Comparison of ENCODE assay signal across 8 cellular contexts in the genomic region with DNA sequence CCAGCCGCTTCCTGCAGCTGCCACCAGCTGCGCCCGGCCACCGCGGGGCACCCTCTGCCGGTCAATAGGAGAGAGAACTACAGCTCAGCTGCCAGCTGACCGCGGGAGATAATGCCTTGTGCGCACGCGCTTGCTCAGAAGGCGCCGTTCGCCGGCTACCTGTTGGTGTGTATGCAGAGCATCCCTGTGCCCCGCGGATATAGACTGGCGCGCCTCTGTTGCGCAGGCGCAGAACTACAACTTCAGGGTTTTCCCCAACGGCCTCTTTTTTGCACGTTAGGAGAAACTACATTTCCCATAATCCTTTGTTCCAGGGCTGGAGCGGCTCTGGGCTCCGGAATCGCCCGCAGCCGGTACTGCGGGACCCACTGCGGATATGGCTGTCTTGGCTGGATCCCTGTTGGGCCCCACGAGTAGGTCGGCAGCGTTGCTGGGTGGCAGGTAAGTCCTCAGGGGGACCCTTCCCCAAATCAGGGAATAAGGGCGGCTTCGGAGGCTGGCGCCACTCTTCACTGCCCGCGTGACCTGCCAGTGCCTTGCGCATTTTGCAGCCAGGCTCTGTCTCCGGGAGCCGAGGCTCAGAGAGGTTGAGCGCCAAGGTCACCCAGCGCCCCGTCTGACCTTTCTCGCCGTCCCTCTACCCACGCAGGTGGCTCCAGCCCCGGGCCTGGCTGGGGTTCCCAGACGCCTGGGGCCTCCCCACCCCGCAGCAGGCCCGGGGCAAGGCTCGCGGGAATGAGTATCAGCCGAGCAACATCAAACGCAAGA. TPM values are rescaled to one million over a fixed set of nuclear protein-coding genes. Genes with fewer than 3 reads are reported as not detected.
A peak's percentile ranks its signal among the peaks of the same experiment; 100 is the strongest.
DNase-seq lines count a peak whose midpoint lies in the region; ATAC-seq and TF ChIP-seq lines count a peak whose summit lies in the region.

A gene (plus strand): TSS at position 356 of the 768 bp plus-strand sequence. CDS start 21 bp downstream, at position 377.

- in situ Hi-C loops in transverse colon (cut with MboI; ENCODE audit: low pct_ligation_motif_present in 1 of 4, low pct_unique_long_range_greater_than_20kb in 1 of 4, low sequenced_read_pairs in 3 of 4): no loop called here

- H3K9me3 ChIP-seq in parathyroid adenoma (ENCODE audit: control insufficient read depth, low read length) (no peaks in the 10 kb centered on the region), transverse colon (no peaks in the 10 kb centered on the region)

- peak; percentile 65 for ATAC-seq in HG02678 (IDR thresholded peaks at IDR 0.05; ENCODE audit: unreplicated experiment)
- ATAC-seq in activated naive CD8-positive, alpha-beta T cell treated with anti-CD3 and anti-CD28 coated beads, Interleukin-2, amount 50 U/mL, for 24 hours: peak; percentile 71
- ATAC-seq in Right ventricle myocardium superior (ENCODE audit: poor library complexity): peak; percentile 69

- intact Hi-C loops in Right ventricle myocardium superior (cut with DNase I): no loop called here
- intact Hi-C loops in transverse colon (cut with DNase I; ENCODE audit: low total_unique reads): no loop called here

- peak within 1 kb of the TSS; percentile 90 for H3K4me3 Mint-ChIP-seq in activated naive CD8-positive, alpha-beta T cell treated with anti-CD3 and anti-CD28 coated beads, Interleukin-2, amount 50 U/mL, for 24 hours

- H3K4me3 ChIP-seq in GM12865 (ENCODE audit: low read depth, low read length): peak within 1 kb of the TSS; percentile 74
- H3K4me3 ChIP-seq in parathyroid adenoma (ENCODE audit: low read depth, low read length): peak within 1 kb of the TSS; percentile 89
- H3K4me3 ChIP-seq in transverse colon: peak within 1 kb of the TSS; percentile 28 to 70 (median 59)

- DNase-seq in GM12865 (ENCODE audit: low read depth) (peak; percentile 100), NCI-H128 (lab: John Stamatoyannopoulos, UW; ENCODE audit: unreplicated experiment) (peak; percentile 96), SW 1271 (lab: John Stamatoyannopoulos, UW) (peak; percentile 98 to 99), Right ventricle myocardium superior (peak; percentile 95), transverse colon (peak; percentile 98)
- DNase-seq in activated naive CD8-positive, alpha-beta T cell treated with anti-CD3 and anti-CD28 coated beads, Interleukin-2, amount 50 U/mL, for 24 hours: peak; percentile 95

- H3K4me2 ChIP-seq in parathyroid adenoma (ENCODE audit: low read length): peak within 1 kb of the TSS; percentile 58

- H3K79me2 ChIP-seq in parathyroid adenoma: peaks cover 20% of the 10 kb centered on the region

- H3K36me3 ChIP-seq in parathyroid adenoma (ENCODE audit: control insufficient read depth, insufficient read depth, low read length) (no peaks in the 10 kb centered on the region), transverse colon (no peaks in the 10 kb centered on the region)

- peak within 1 kb of the TSS; percentile 38 for H3K9ac ChIP-seq in parathyroid adenoma

- H3K4me1 ChIP-seq in parathyroid adenoma: peaks cover 21% of the 10 kb centered on the region
- peaks cover 42 to 66% (median 50%) of the 10 kb centered on the region in 4 donors for H3K4me1 ChIP-seq in transverse colon

- TF ChIP-seq CTCF in GM12865 (IDR thresholded peaks at IDR 0.05; ENCODE audit: insufficient read depth, low read depth, low read length, missing control alignments) (peak; percentile 71), parathyroid adenoma (IDR thresholded peaks at IDR 0.05) (peak; percentile 96), transverse colon (IDR thresholded peaks at IDR 0.05) (peak; percentile 68 to 98 (median 76))

- H3K9me3 Mint-ChIP-seq in activated naive CD8-positive, alpha-beta T cell treated with anti-CD3 and anti-CD28 coated beads, Interleukin-2, amount 50 U/mL, for 24 hours: no peaks in the 10 kb centered on the region

- peak; percentile 72 for TF ChIP-seq POLR2A in transverse colon (IDR thresholded peaks at IDR 0.05)

- H3K27me3 Mint-ChIP-seq in activated naive CD8-positive, alpha-beta T cell treated with anti-CD3 and anti-CD28 coated beads, Interleukin-2, amount 50 U/mL, for 24 hours: peaks cover 2% of the 10 kb centered on the region

- H3K27ac Mint-ChIP-seq in activated naive CD8-positive, alpha-beta T cell treated with anti-CD3 and anti-CD28 coated beads, Interleukin-2, amount 50 U/mL, for 24 hours: peak within 1 kb of the TSS; percentile 91

- H3K4me1 Mint-ChIP-seq in activated naive CD8-positive, alpha-beta T cell treated with anti-CD3 and anti-CD28 coated beads, Interleukin-2, amount 50 U/mL, for 24 hours: peaks cover 48% of the 10 kb centered on the region

- H3K27me3 ChIP-seq in parathyroid adenoma (ENCODE audit: control insufficient read depth, insufficient read depth, low read length) (no peaks in the 10 kb centered on the region), transverse colon (no peaks in the 10 kb centered on the region)

- 0% methylated on average over 44 of the region's 55 CpGs; no CpG with 5 or more reads in 1 of the 2 donors for WGBS in transverse colon (ENCODE audit: low coverage in 1 of 2), 2 donors

- TF ChIP-seq EP300 in transverse colon (IDR thresholded peaks at IDR 0.05; ENCODE audit: low read depth): no peak

- H3K36me3 Mint-ChIP-seq in activated naive CD8-positive, alpha-beta T cell treated with anti-CD3 and anti-CD28 coated beads, Interleukin-2, amount 50 U/mL, for 24 hours (ENCODE audit: low read depth): peaks cover 4% of the 10 kb centered on the region

- H2AFZ ChIP-seq in parathyroid adenoma: peak within 1 kb of the TSS; percentile 83

- H3K27ac ChIP-seq in parathyroid adenoma (peak within 1 kb of the TSS; percentile 90), transverse colon (peak within 1 kb of the TSS; percentile 90 to 98 (median 94))

RNA-seq across cellular contexts. Expression of the gene that starts here (rescaled TPM):
- total RNA-seq in Right ventricle myocardium superior (224 TPM), transverse colon (100 to 1,000 TPM; 243 to 390 (median 272) TPM)

Comparison
In these comparisons a context has a peak if more than half of its experiments do, and no peak if none do; other contexts are left out.
1. Peak in every context shown above with its lines: DNase-seq, ATAC-seq, H3K4me3 ChIP-seq and H3K27ac ChIP-seq.